Comparison of ENCODE assay signal across 13 cellular contexts in the genomic region with DNA sequence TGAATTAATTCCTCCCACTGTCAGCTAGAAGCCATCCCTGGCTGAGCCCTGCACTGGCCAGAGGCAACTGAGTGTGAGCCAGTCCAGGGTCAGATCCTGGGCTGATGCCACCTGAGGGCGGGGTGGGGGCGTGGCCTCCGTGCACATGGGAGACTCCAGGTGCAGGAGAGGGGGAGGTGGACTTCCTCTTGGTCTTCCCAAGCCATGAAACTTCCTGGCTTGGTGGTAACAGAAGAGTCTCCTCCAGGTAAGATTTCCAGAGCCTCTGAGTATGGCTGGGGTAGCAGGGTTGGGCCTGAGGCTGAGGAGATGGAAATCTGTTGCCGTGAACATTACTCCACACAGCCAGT. TPM values are rescaled to one million over a fixed set of nuclear protein-coding genes. Genes with fewer than 3 reads are reported as not detected.
DNase-seq lines count a peak whose midpoint lies in the region; ATAC-seq and TF ChIP-seq lines count a peak whose summit lies in the region.
"Had no signal": no experiment of that assay in that cellular context is flagged by ENCODE, and none has a peak within 500 bp of the region (broad histone marks: within the 10 kb centered on the region; RNA-seq: fewer than 3 reads in every experiment).

No MANE protein-coding gene starts in this region.

- in situ Hi-C loops in T47D (cut with HindIII; ENCODE audit: low pct_unique_long_range_greater_than_20kb, low sequenced_read_pairs), result no loop called here

- no peaks in the 10 kb centered on the region for H3K27me3 ChIP-seq in BLaER1
- H3K27me3 ChIP-seq in liver (ENCODE audit: control insufficient read depth in 4 of 4, insufficient read depth in 4 of 4, low read length in 3 of 4), result no peaks in the 10 kb centered on the region
- H3K27me3 ChIP-seq: BE2C, cardiac muscle cell, SJSA1 had no signal

- H3K9ac ChIP-seq in BLaER1, result peak overlapping the region; percentile 87; the same call in 1 of the 2 replicates
- peak overlapping the region; percentile 89 to 98 for H3K9ac ChIP-seq in liver (ENCODE audit: low read depth in 1 of 2, low read length in 2 of 2)

- 26% methylated on average over 4 of the region's 4 CpGs for WGBS in liver

- H3K4me1 ChIP-seq in BLaER1 (peaks cover 100% of the 10 kb centered on the region), liver (ENCODE audit: control insufficient read depth in 4 of 4, insufficient read depth in 4 of 4, low read length in 3 of 4) (peaks cover 15 to 59% (median 42%) of the 10 kb centered on the region in 4 donors)
- H3K4me1 ChIP-seq: BE2C had no signal

- H3K36me3 ChIP-seq in BLaER1, result peaks cover 50% of the 10 kb centered on the region
- no peaks in the 10 kb centered on the region for H3K36me3 ChIP-seq in liver (ENCODE audit: control insufficient read depth in 4 of 4, insufficient read depth in 3 of 4, low read depth in 1 of 4, low read length in 3 of 4)
- H3K36me3 ChIP-seq: BE2C, cardiac muscle cell, SJSA1 had no signal

- no peak for TF ChIP-seq CTCF in NB4 (IDR thresholded peaks at IDR 0.05; ENCODE audit: low read depth, low read length)
- no peak for TF ChIP-seq CTCF in liver (IDR thresholded peaks at IDR 0.05; ENCODE audit: low read depth, low read length, missing input control)

- H3K27ac ChIP-seq in BLaER1, result peak overlapping the region; percentile 92
- peak overlapping the region; percentile 89 to 96 for H3K27ac ChIP-seq in liver (ENCODE audit: low read depth in 1 of 2, low read length in 2 of 2)
- H3K27ac ChIP-seq: SJSA1 had no signal

- peak overlapping the region; percentile 97 for H3K4me2 ChIP-seq in BLaER1

- ATAC-seq in GM18519 (IDR thresholded peaks at IDR 0.05; ENCODE audit: low FRiP score, unreplicated experiment), result no peak

- H4K20me1 ChIP-seq in BLaER1, result peaks cover 48% of the 10 kb centered on the region

- H3K4me3 ChIP-seq in BLaER1 (peak overlapping the region; percentile 58), NB4 (ENCODE audit: low read depth, low read length) (peak overlapping the region; percentile 47), liver (ENCODE audit: low read depth in 1 of 3, low read length in 3 of 3) (peak overlapping the region; percentile 30 to 64 (median 41))
- H3K4me3 ChIP-seq: cardiac muscle cell, SJSA1 had no signal

- TF ChIP-seq POLR2A in NB4 (IDR thresholded peaks at IDR 0.05; ENCODE audit: extremely low read depth, insufficient read length), result no peak

- CTCF ChIA-PET in HEK293T (lab: Yijun Ruan, JAX), result no interaction called here

- no peak for TF ChIP-seq RAD21 in liver (IDR thresholded peaks at IDR 0.05)

- H3K9me3 ChIP-seq in BLaER1 (no peaks in the 10 kb centered on the region), liver (ENCODE audit: control insufficient read depth in 4 of 4, low read length in 3 of 4) (no peaks in the 10 kb centered on the region)
- H3K9me3 ChIP-seq: BE2C, SJSA1 had no signal

- no peak for DNase-seq in NB4 (ENCODE audit: low read depth)
- DNase-seq in T47D (ENCODE audit: low read depth in 1 of 2, low spot score in 1 of 2), result peak; percentile 54 to 94
- DNase-seq in OCI-M2 (lab: John Stamatoyannopoulos, UW; ENCODE audit: unreplicated experiment), result no peak
- no peak for DNase-seq in occipital lobe (lab: John Stamatoyannopoulos, UW)
- no peak for DNase-seq in HEK293T (ENCODE audit: extremely low spot score)
- DNase-seq: activated CD8-positive, alpha-beta memory T cell treated with anti-CD3 and anti-CD28 coated beads, Interleukin-2, amount 10 ng/mL, durations not matched to agents 7 days and 5 days; BE2C had no signal

- POLR2A ChIA-PET in HEK293T (lab: Yijun Ruan, JAX), result no interaction called here

TF ChIP-seq in liver, 16 proteins besides CTCF, POLR2A, EP300 and RAD21 (continues in another document):
- TF ChIP-seq YY1 (IDR thresholded peaks at IDR 0.05) (no peak), EGR1 (IDR thresholded peaks at IDR 0.05; ENCODE audit: low read depth in 2 of 2) (no peak), TAF1 (conservative IDR thresholded peaks at IDR 0.05) (no peak), RXRA (IDR thresholded peaks at IDR 0.05) (no peak), ZBTB33 (IDR thresholded peaks at IDR 0.05) (no peak)

TF ChIP-seq in HEK293T, 16 proteins besides CTCF, POLR2A, EP300 and RAD21:
- TF ChIP-seq HDGF (IDR thresholded peaks at IDR 0.05; ENCODE audit: borderline replicate concordance) (no peak), FOXK2 (IDR thresholded peaks at IDR 0.05) (no peak), LEF1 (IDR thresholded peaks at IDR 0.05; ENCODE audit: borderline replicate concordance) (no peak), PKNOX1 (IDR thresholded peaks at IDR 0.05) (no peak), ELF4 (IDR thresholded peaks at IDR 0.05) (no peak), TARDBP (IDR thresholded peaks at IDR 0.05) (no peak), FOXM1 (IDR thresholded peaks at IDR 0.05; ENCODE audit: borderline replicate concordance) (no peak), FOXA1 (IDR thresholded peaks at IDR 0.05) (no peak), CTBP1 (IDR thresholded peaks at IDR 0.05; ENCODE audit: borderline replicate concordance) (no peak), NFRKB (IDR thresholded peaks at IDR 0.05) (no peak), ZNF384 (IDR thresholded peaks at IDR 0.05) (no peak), SP1 (IDR thresholded peaks at IDR 0.05) (no peak), ARNT (IDR thresholded peaks at IDR 0.05) (no peak), BHLHE40 (IDR thresholded peaks at IDR 0.05; ENCODE audit: borderline replicate concordance) (no peak), SUZ12 (IDR thresholded peaks at IDR 0.05) (no peak), L3MBTL2 (conservative IDR thresholded peaks at IDR 0.05) (no peak)
TF ChIP-seq in HEK293T: peak in this region for 0.

RNA-seq across cellular contexts. Expression of gene RAB17, which starts 0.5 kb away (rescaled TPM):
- total RNA-seq in liver (10 to 100 TPM; 17.8 to 96.5 TPM), occipital lobe (0.16 TPM)
- polyA plus RNA-seq in liver, result 10 to 100 TPM; 69.6 to 80.2 TPM
- total RNA-seq: activated CD8-positive, alpha-beta memory T cell treated with anti-CD3 and anti-CD28 coated beads, Interleukin-2, amount 10 ng/mL, durations not matched to agents 7 days and 5 days had no signal
- polyA plus RNA-seq: IgD-negative memory B cell had no signal

RNA-seq across cellular contexts. Expression of gene PRLH, which starts 24.6 kb away (rescaled TPM):
- total RNA-seq in liver (not detected), occipital lobe (not detected)
- polyA plus RNA-seq in liver, result not detected
- total RNA-seq: activated CD8-positive, alpha-beta memory T cell treated with anti-CD3 and anti-CD28 coated beads, Interleukin-2, amount 10 ng/mL, durations not matched to agents 7 days and 5 days; cardiac muscle cell; SJSA1 had no signal
- polyA plus RNA-seq: cardiac muscle cell, IgD-negative memory B cell had no signal

RNA-seq across cellular contexts. Expression of gene LRRFIP1, which starts 36.4 kb away (rescaled TPM):
- total RNA-seq in liver, result 10 to 100 TPM; 13.3 to 56.1 TPM
- polyA plus RNA-seq in liver, result 10 to 100 TPM; 26.6 to 51.6 TPM
- total RNA-seq in occipital lobe, result 29.0 TPM

Comparison
In these comparisons a context has a peak if more than half of its experiments do, and no peak if none do; other contexts are left out.
1. DNase-seq: peak in T47D (2 of 2); none in NB4 (single experiment), OCI-M2 (single experiment), occipital lobe (single experiment) and HEK293T (single experiment).
2. RNA of gene RAB17, which starts 0.5 kb away (total RNA-seq): 17.8 to 96.5 TPM in liver; 0.16 TPM in occipital lobe (single experiment); every median in the first group is over 10 times any median in the second.
3. Peak in every context shown above with its lines, with median percentiles within 50 percentile points of each other: H3K4me3 ChIP-seq.